Comparison of ENCODE assay signal across 8 cellular contexts in the genomic region with DNA sequence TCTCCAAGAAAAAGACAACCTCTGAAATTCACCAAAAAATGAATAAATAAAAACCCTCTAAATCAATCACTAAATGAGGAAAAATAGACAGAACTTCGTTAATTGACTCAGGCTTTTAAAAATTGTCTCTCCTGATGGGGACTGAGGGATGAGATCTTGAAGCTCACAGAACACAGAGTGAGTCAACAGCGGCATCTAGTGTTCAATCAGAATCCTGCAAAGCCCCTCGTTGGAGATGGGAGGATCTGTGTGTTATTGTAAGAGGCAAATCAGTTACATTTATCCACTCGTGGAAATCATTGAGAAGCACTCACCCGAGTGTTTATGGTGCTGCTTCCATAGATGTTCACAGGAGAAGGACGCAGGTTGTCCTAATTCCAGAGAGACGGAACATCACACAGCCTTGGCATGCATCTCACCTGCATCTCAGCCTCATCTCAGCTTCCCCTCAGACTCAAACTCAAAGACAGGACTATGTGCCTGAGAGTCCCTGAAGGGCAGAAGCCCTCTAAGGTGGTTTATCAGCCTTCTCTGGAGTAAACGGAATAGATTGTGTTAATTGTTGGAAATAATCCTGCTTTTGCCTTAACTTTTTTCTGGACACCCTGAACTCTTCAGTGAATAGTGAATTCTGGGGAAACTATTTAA.
DNase-seq lines count a peak whose midpoint lies in the region; ATAC-seq and TF ChIP-seq lines count a peak whose summit lies in the region.

No MANE protein-coding gene starts in this region.

- CTCF ChIA-PET in RWPE1 (lab: Yijun Ruan, JAX): interaction anchor here (0.5 to 1.6 kb wide), 20 partner anchors 9 to 1879 kb away, joined by 3 to 8 read pairs (median 3); a partner anchor contains a TSS

- peak; percentile 83 for ATAC-seq in GM21786 (IDR thresholded peaks at IDR 0.05; ENCODE audit: unreplicated experiment)

- in situ Hi-C loops in G401 (cut with HindIII; ENCODE audit: low sequenced_read_pairs): no loop called here

- DNase-seq in G401 (ENCODE audit: low spot score) (peak; percentile 83), Kasumi-1 (lab: John Stamatoyannopoulos, UW) (peak; percentile 21 to 42), RWPE1 (ENCODE audit: low spot score) (peak; percentile 74), germinal center (ENCODE audit: low spot score) (peak; percentile 49), pons (ENCODE audit: low spot score) (peak; percentile 88), KG1 (lab: John Stamatoyannopoulos, UW) (no peak)
- peak; percentile 46 for DNase-seq in activated naive CD4-positive, alpha-beta T cell treated with Interleukin-2 at 50 U/mL for 16 hours

- POLR2A ChIA-PET in RWPE1 (lab: Yijun Ruan, JAX; ENCODE audit: low non-redundant PET): no interaction called here

- TF ChIP-seq CTCF in RWPE1 (conservative IDR thresholded peaks at IDR 0.05; ENCODE audit: low read depth): peak; percentile 96

- no peak overlapping the region for H3K27ac ChIP-seq in RWPE1
